In the genomic region with DNA sequence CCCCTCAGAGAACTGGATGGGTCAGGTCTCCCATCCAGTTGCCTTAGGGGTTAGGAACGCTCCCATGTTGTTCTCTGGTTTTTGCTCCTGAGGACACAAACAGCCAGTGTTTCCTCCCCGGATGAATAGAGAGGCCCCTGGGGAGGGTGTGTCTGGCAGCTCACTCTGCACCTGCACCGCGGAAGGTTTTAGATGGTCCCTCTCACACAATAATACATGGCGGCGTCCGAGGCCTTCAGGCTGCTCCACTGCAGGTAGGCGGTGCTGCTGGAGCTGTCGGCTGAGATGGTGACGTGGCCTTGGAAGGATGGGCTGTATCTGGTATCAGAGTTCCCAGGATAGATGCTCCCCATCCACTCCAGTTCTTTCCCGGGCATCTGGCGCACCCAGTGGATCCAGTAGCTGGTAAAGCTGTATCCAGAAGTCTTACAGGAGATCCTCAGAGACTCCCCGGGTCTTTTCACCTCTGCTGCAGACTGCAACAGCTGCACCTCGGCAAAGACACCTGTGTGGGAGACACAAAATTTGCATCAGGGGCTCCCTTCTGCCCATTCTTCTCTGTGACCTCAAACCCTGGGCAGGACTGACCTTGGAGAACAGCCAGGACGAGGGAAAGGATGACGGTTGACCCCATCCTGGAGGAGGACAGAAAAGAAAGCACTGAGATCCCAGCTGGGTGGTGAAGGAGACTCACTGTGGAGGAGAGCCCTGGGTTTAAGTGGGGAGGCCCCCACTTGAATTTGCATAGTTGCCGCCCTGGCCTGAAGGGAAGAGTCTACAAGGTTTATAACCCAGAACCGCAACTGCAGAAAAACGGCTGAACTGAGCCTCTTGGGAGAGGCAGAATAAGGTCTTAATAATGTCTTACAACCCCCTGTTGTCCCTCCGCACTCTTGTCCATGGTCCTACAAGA, we compare ENCODE assay signal across 13 cellular contexts.
DNase-seq lines count a peak whose midpoint lies in the region; ATAC-seq, FAIRE-seq and TF ChIP-seq lines count a peak whose summit lies in the region.
"Had no signal": no experiment of that assay in that cellular context is flagged by ENCODE, and none has a peak within 500 bp of the region (broad histone marks: within the 10 kb centered on the region; RNA-seq: fewer than 3 reads in every experiment).

No MANE protein-coding gene starts in this region.

- peak overlapping the region; percentile 38 for H3K27ac Mint-ChIP-seq in activated naive CD8-positive, alpha-beta T cell treated with anti-CD3 and anti-CD28 coated beads, Interleukin-2, amount 50 U/mL, for 24 hours
- no peak overlapping the region for H3K27ac Mint-ChIP-seq in activated naive CD8-positive, alpha-beta T cell treated with anti-CD3 and anti-CD28 coated beads for 36 hours
- no peak overlapping the region for H3K27ac Mint-ChIP-seq in activated CD8-positive, alpha-beta T cell treated with anti-CD3 and anti-CD28 coated beads for 36 hours

- peak overlapping the region; percentile 43 for H3K4me3 Mint-ChIP-seq in activated naive CD8-positive, alpha-beta T cell treated with anti-CD3 and anti-CD28 coated beads, Interleukin-2, amount 50 U/mL, for 24 hours
- H3K4me3 Mint-ChIP-seq in activated naive CD8-positive, alpha-beta T cell treated with anti-CD3 and anti-CD28 coated beads for 36 hours: no peak overlapping the region
- no peak overlapping the region for H3K4me3 Mint-ChIP-seq in activated CD8-positive, alpha-beta T cell treated with anti-CD3 and anti-CD28 coated beads for 36 hours

- H3K79me2 ChIP-seq in Karpas-422 (ENCODE audit: low read length): no peaks in the 10 kb centered on the region

- peak overlapping the region; percentile 68 for H3K4me2 ChIP-seq in Karpas-422 (ENCODE audit: low read depth, low read length, poor library complexity, severe bottlenecking)

- H2AFZ ChIP-seq in Karpas-422 (ENCODE audit: low read length): peak overlapping the region; percentile 39; the same call in 1 of the 2 replicates

- peaks cover 26% of the 10 kb centered on the region for H3K4me1 Mint-ChIP-seq in activated naive CD8-positive, alpha-beta T cell treated with anti-CD3 and anti-CD28 coated beads, Interleukin-2, amount 50 U/mL, for 24 hours
- peaks cover 17% of the 10 kb centered on the region for H3K4me1 Mint-ChIP-seq in activated naive CD8-positive, alpha-beta T cell treated with anti-CD3 and anti-CD28 coated beads for 36 hours
- H3K4me1 Mint-ChIP-seq in activated CD8-positive, alpha-beta T cell treated with anti-CD3 and anti-CD28 coated beads for 36 hours (ENCODE audit: low read depth): peaks cover 17% of the 10 kb centered on the region

- H3K4me3 ChIP-seq in Karpas-422 (ENCODE audit: low read length): peak overlapping the region; percentile 61

- intact Hi-C loops in activated CD8-positive, alpha-beta T cell treated with anti-CD3 and anti-CD28 coated beads for 36 hours (cut with micrococcal nuclease): no loop called here

- H3K36me3 Mint-ChIP-seq in activated naive CD8-positive, alpha-beta T cell treated with anti-CD3 and anti-CD28 coated beads, Interleukin-2, amount 50 U/mL, for 24 hours (ENCODE audit: low read depth): no peaks in the 10 kb centered on the region
- no peaks in the 10 kb centered on the region for H3K36me3 Mint-ChIP-seq in activated naive CD8-positive, alpha-beta T cell treated with anti-CD3 and anti-CD28 coated beads for 36 hours
- no peaks in the 10 kb centered on the region for H3K36me3 Mint-ChIP-seq in activated CD8-positive, alpha-beta T cell treated with anti-CD3 and anti-CD28 coated beads for 36 hours (ENCODE audit: low read depth)

- H3K27ac ChIP-seq in Karpas-422 (ENCODE audit: low read length) (peak overlapping the region; percentile 87), foreskin keratinocyte (no peak overlapping the region)

- H3K9ac ChIP-seq in Karpas-422 (ENCODE audit: low read length): peak overlapping the region; percentile 62

- DNase-seq in activated naive CD8-positive, alpha-beta T cell treated with anti-CD3 and anti-CD28 coated beads, Interleukin-2, amount 50 U/mL, for 24 hours: no peak
- no peak for DNase-seq in activated naive CD8-positive, alpha-beta T cell treated with anti-CD3 and anti-CD28 coated beads for 36 hours
- DNase-seq in Karpas-422 (peak; percentile 77), foreskin keratinocyte (no peak), D721Med (ENCODE audit: insufficient read length, low spot score) (no peak)
- no peak for DNase-seq in activated CD8-positive, alpha-beta T cell treated with anti-CD3 and anti-CD28 coated beads for 36 hours
- DNase-seq: activated CD4-positive, CD25-positive, alpha-beta regulatory T cell treated with anti-CD3 and anti-CD28 coated beads, Interleukin-2, amount 50 U/mL, for 72 hours; aorta; right cardiac atrium had no signal

- peaks cover 63% of the 10 kb centered on the region for H3K4me1 ChIP-seq in Karpas-422 (ENCODE audit: low read length)
- H3K4me1 ChIP-seq in foreskin keratinocyte: no peaks in the 10 kb centered on the region

- no peaks in the 10 kb centered on the region for H3K9me3 Mint-ChIP-seq in activated naive CD8-positive, alpha-beta T cell treated with anti-CD3 and anti-CD28 coated beads, Interleukin-2, amount 50 U/mL, for 24 hours
- no peaks in the 10 kb centered on the region for H3K9me3 Mint-ChIP-seq in activated naive CD8-positive, alpha-beta T cell treated with anti-CD3 and anti-CD28 coated beads for 36 hours
- H3K9me3 Mint-ChIP-seq in activated CD8-positive, alpha-beta T cell treated with anti-CD3 and anti-CD28 coated beads for 36 hours: no peaks in the 10 kb centered on the region

- ATAC-seq in activated naive CD8-positive, alpha-beta T cell treated with anti-CD3 and anti-CD28 coated beads, Interleukin-2, amount 50 U/mL, for 24 hours: no peak
- ATAC-seq in GM21825 (IDR thresholded peaks at IDR 0.05; ENCODE audit: unreplicated experiment): peak; percentile 46
- no peak for ATAC-seq in HG03457 (IDR thresholded peaks at IDR 0.05; ENCODE audit: unreplicated experiment)
- no peak for ATAC-seq in foreskin keratinocyte
- ATAC-seq in activated CD8-positive, alpha-beta T cell treated with anti-CD3 and anti-CD28 coated beads for 36 hours: no peak
- ATAC-seq: left lobe of liver, PC-3, right cardiac atrium had no signal

- no peaks in the 10 kb centered on the region for H3K9me3 ChIP-seq in Karpas-422 (ENCODE audit: low read length)

- H3K27me3 Mint-ChIP-seq in activated naive CD8-positive, alpha-beta T cell treated with anti-CD3 and anti-CD28 coated beads, Interleukin-2, amount 50 U/mL, for 24 hours: no peaks in the 10 kb centered on the region
- H3K27me3 Mint-ChIP-seq in activated naive CD8-positive, alpha-beta T cell treated with anti-CD3 and anti-CD28 coated beads for 36 hours: no peaks in the 10 kb centered on the region
- peaks cover 2% of the 10 kb centered on the region for H3K27me3 Mint-ChIP-seq in activated CD8-positive, alpha-beta T cell treated with anti-CD3 and anti-CD28 coated beads for 36 hours

- POLR2A ChIA-PET in activated CD8-positive, alpha-beta T cell treated with anti-CD3 and anti-CD28 coated beads for 36 hours (lab: Charles Lee): no interaction called here

- no peak for TF ChIP-seq CTCF in foreskin keratinocyte (conservative IDR thresholded peaks at IDR 0.05)
- no peak for TF ChIP-seq CTCF in activated CD8-positive, alpha-beta T cell treated with anti-CD3 and anti-CD28 coated beads for 36 hours (IDR thresholded peaks at IDR 0.05)
- TF ChIP-seq CTCF in D721Med (IDR thresholded peaks at IDR 0.05; ENCODE audit: insufficient read depth, missing control alignments): no peak

- H3K27me3 ChIP-seq in Karpas-422 (ENCODE audit: low read length): no peaks in the 10 kb centered on the region
- no peaks in the 10 kb centered on the region for H3K27me3 ChIP-seq in foreskin keratinocyte

- H3K36me3 ChIP-seq in Karpas-422 (ENCODE audit: insufficient read depth, low read length): no peaks in the 10 kb centered on the region

- no peaks in the 10 kb centered on the region for H3K9me2 ChIP-seq in Karpas-422 (replicated peaks; ENCODE audit: insufficient read depth, low read length)

- H4K20me1 ChIP-seq in Karpas-422 (ENCODE audit: insufficient read depth, low read depth, low read length): no peaks in the 10 kb centered on the region

- FAIRE-seq in D721Med (lab: Jason Lieb, UNC): no peak

- CTCF ChIA-PET in activated CD8-positive, alpha-beta T cell treated with anti-CD3 and anti-CD28 coated beads for 36 hours (lab: Charles Lee): interaction anchor here (5.6 to 17.0 kb wide), 2 partner anchors 19 to 26 kb away, joined by 41 to 298 read pairs; no protein-coding TSS in a partner anchor
